26 cellular contexts compared by ENCODE assay signal in genomic region chr19:46983097-46983496, GRCh38. TPM values are rescaled to one million over a fixed set of nuclear protein-coding genes. Genes with fewer than 3 reads are reported as not detected.
"Had no signal": no experiment of that assay in that cellular context is flagged by ENCODE, and none has a peak within 500 bp of the region (broad histone marks: within the 10 kb centered on the region; RNA-seq: fewer than 3 reads in every experiment).

No MANE protein-coding gene starts in this region.

- H3K9me3 ChIP-seq: left lung, right atrium auricular region, suprapubic skin, tibial artery, upper lobe of right lung had no signal

- H2AFZ ChIP-seq: parathyroid adenoma had no signal

- ATAC-seq: activated CD8-positive, alpha-beta T cell treated with anti-CD3 and anti-CD28 coated beads for 36 hours; activated naive CD4-positive, alpha-beta T cell treated with anti-CD3 and anti-CD28 coated beads, Interleukin-2, amount 50 U/mL, for 72 hours; esophagus mucosa; foreskin keratinocyte; left lung; T-helper 17 cell; upper lobe of right lung had no signal

- FAIRE-seq: bronchial epithelial cell, islet of Langerhans had no signal

- H3K27ac ChIP-seq: foreskin keratinocyte, left lung, parathyroid adenoma, suprapubic skin, upper lobe of right lung, WERI-Rb-1 had no signal

- H3K4me3 ChIP-seq: left lung, right atrium auricular region, suprapubic skin, tibial artery, upper lobe of right lung had no signal

- H3K27me3 ChIP-seq: foreskin keratinocyte, left lung, right atrium auricular region, suprapubic skin, tibial artery, upper lobe of right lung had no signal

- DNase-seq: activated CD4-positive, alpha-beta T cell treated with anti-CD3 and anti-CD28 coated beads, Interleukin-2, amount 10 ng/mL, durations not matched to agents 7 days and 5 days; activated CD4-positive, CD25-positive, alpha-beta regulatory T cell treated with anti-CD3 and anti-CD28 coated beads, Interleukin-2, amount 50 U/mL, for 72 hours; activated CD8-positive, alpha-beta T cell treated with anti-CD3 and anti-CD28 coated beads for 36 hours; activated T-cell treated with anti-CD3 and anti-CD28 coated beads, Interleukin-2, amount 50 U/mL, for 48 hours; endodermal cell; glutamatergic neuron; left lung; naive B cell; nephron progenitor cell; stimulated activated CD4-positive, alpha-beta T cell treated with anti-CD3 and anti-CD28 coated beads, Interleukin-15, amount 100 ng/mL, for 24 hours; stimulated activated CD4-positive, alpha-beta T cell treated with anti-CD3 and anti-CD28 coated beads, Interleukin-2, amount 100 ng/mL, for 24 hours; stimulated activated naive CD4-positive, alpha-beta T cell; T-helper 17 cell; T1000; upper lobe of right lung; WERI-Rb-1 had no signal

- H3K9ac ChIP-seq: parathyroid adenoma had no signal

RNA-seq across cellular contexts. Expression of gene NPAS1, which starts 36.5 kb away (rescaled TPM):
- total RNA-seq: activated CD4-positive, alpha-beta T cell treated with anti-CD3 and anti-CD28 coated beads, Interleukin-2, amount 10 ng/mL, durations not matched to agents 7 days and 5 days; activated T-helper 2 cell treated with anti-CD3 and anti-CD28 coated beads, Interferon-gamma antibody, Interleukin-2, Interleukin-4, amounts not matched to agents 10 μg/mL and 5 μg/mL and 100 μg/mL, durations not matched to agents 14 hours and 24 hours and 36 hours had no signal
